Comparison of ENCODE assay signal across 1 cellular context in the genomic region with DNA sequence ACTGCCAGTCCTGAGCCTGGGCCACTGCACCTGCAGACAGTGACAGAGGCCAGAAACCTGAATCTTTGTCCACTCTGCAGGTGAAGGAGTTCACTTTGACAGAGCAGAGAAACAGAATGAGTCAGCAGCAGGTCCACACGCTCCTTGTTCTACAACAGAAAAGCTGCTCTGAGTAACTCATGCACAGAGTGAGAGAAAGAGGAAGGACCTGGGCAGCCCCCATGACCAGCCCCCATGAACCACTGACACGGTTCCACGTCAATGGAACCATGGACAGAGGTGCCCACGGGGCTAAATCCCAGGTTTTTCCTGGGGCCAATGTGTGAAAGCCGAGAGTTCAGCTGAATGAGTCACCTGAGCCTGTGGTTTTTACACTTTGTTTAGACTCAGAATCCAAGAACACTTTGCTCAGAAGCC.
TF ChIP-seq lines count a peak whose summit lies in the region.

No MANE protein-coding gene starts in this region.

TF ChIP-seq in GM12878, 131 proteins besides CTCF, POLR2A, EP300 and RAD21 (continued from another document and continues in another):
- TF ChIP-seq, protein P1, sequence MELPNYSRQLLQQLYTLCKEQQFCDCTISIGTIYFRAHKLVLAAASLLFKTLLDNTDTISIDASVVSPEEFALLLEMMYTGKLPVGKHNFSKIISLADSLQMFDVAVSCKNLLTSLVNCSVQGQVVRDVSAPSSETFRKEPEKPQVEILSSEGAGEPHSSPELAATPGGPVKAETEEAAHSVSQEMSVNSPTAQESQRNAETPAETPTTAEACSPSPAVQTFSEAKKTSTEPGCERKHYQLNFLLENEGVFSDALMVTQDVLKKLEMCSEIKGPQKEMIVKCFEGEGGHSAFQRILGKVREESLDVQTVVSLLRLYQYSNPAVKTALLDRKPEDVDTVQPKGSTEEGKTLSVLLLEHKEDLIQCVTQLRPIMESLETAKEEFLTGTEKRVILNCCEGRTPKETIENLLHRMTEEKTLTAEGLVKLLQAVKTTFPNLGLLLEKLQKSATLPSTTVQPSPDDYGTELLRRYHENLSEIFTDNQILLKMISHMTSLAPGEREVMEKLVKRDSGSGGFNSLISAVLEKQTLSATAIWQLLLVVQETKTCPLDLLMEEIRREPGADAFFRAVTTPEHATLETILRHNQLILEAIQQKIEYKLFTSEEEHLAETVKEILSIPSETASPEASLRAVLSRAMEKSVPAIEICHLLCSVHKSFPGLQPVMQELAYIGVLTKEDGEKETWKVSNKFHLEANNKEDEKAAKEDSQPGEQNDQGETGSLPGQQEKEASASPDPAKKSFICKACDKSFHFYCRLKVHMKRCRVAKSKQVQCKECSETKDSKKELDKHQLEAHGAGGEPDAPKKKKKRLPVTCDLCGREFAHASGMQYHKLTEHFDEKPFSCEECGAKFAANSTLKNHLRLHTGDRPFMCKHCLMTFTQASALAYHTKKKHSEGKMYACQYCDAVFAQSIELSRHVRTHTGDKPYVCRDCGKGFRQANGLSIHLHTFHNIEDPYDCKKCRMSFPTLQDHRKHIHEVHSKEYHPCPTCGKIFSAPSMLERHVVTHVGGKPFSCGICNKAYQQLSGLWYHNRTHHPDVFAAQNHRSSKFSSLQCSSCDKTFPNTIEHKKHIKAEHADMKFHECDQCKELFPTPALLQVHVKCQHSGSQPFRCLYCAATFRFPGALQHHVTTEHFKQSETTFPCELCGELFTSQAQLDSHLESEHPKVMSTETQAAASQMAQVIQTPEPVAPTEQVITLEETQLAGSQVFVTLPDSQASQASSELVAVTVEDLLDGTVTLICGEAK (IDR thresholded peaks at IDR 0.05; ENCODE audit: borderline replicate concordance): no peak
- TF ChIP-seq TARDBP (IDR thresholded peaks at IDR 0.05; ENCODE audit: borderline replicate concordance) (no peak), CBFB (IDR thresholded peaks at IDR 0.05; ENCODE audit: low read depth) (no peak), CBX5 (IDR thresholded peaks at IDR 0.05; ENCODE audit: low read depth) (no peak), YY1 (IDR thresholded peaks at IDR 0.05; ENCODE audit: low read depth, low read length) (no peak), JUNB (IDR thresholded peaks at IDR 0.05) (peak; percentile 88), SP1 (IDR thresholded peaks at IDR 0.05; ENCODE audit: low read depth, low read length) (no peak), RCOR1 (conservative IDR thresholded peaks at IDR 0.05; ENCODE audit: low read depth, low read length) (no peak), TCF7 (IDR thresholded peaks at IDR 0.05; ENCODE audit: borderline replicate concordance) (no peak), IRF4 (IDR thresholded peaks at IDR 0.05; ENCODE audit: low read depth, low read length) (peak; percentile 27; the same call in 1 of the 2 replicates), NFIC (IDR thresholded peaks at IDR 0.05; ENCODE audit: low read depth, low read length) (peak; percentile 50; the same call in 1 of the 2 replicates), ATF7 (IDR thresholded peaks at IDR 0.05; ENCODE audit: low read depth) (no peak), HCFC1 (IDR thresholded peaks at IDR 0.05; ENCODE audit: low read length) (no peak), JUND (IDR thresholded peaks at IDR 0.05; ENCODE audit: low read depth, low read length) (no peak), EGR1 (IDR thresholded peaks at IDR 0.05; ENCODE audit: borderline replicate concordance in 1 of 2, low read depth in 2 of 2, low read length in 2 of 2) (no peak), SMAD5 (IDR thresholded peaks at IDR 0.05; ENCODE audit: low read depth) (no peak), BACH1 (IDR thresholded peaks at IDR 0.05; ENCODE audit: borderline replicate concordance) (no peak), BCL11A (IDR thresholded peaks at IDR 0.05; ENCODE audit: low read depth, low read length) (peak; percentile 62; the same call in 1 of the 2 replicates), TBL1XR1 (IDR thresholded peaks at IDR 0.05; ENCODE audit: low read depth, low read length) (no peak), YBX1 (IDR thresholded peaks at IDR 0.05) (no peak), FOXK2 (IDR thresholded peaks at IDR 0.05) (no peak), KAT2A (conservative IDR thresholded peaks at IDR 0.05; ENCODE audit: control insufficient read depth, low read depth, low read length) (no peak), CBX3 (IDR thresholded peaks at IDR 0.05; ENCODE audit: borderline replicate concordance, low read depth) (no peak), KDM1A (IDR thresholded peaks at IDR 0.05; ENCODE audit: borderline replicate concordance) (no peak), NR2F1 (conservative IDR thresholded peaks at IDR 0.05) (no peak), MYB (IDR thresholded peaks at IDR 0.05; ENCODE audit: borderline replicate concordance, low read depth, low read length) (no peak), SPI1 (IDR thresholded peaks at IDR 0.05; ENCODE audit: borderline replicate concordance, insufficient read depth, low read depth, low read length) (no peak), SIN3A (IDR thresholded peaks at IDR 0.05; ENCODE audit: low read depth, low read length) (no peak), STAT1 (conservative IDR thresholded peaks at IDR 0.05) (no peak), GATAD2B (conservative IDR thresholded peaks at IDR 0.05; ENCODE audit: low read depth) (no peak), CEBPB (IDR thresholded peaks at IDR 0.05; ENCODE audit: borderline replicate concordance in 1 of 2, low read depth in 2 of 2, low read length in 2 of 2) (no peak)
- TF ChIP-seq, protein P2, sequence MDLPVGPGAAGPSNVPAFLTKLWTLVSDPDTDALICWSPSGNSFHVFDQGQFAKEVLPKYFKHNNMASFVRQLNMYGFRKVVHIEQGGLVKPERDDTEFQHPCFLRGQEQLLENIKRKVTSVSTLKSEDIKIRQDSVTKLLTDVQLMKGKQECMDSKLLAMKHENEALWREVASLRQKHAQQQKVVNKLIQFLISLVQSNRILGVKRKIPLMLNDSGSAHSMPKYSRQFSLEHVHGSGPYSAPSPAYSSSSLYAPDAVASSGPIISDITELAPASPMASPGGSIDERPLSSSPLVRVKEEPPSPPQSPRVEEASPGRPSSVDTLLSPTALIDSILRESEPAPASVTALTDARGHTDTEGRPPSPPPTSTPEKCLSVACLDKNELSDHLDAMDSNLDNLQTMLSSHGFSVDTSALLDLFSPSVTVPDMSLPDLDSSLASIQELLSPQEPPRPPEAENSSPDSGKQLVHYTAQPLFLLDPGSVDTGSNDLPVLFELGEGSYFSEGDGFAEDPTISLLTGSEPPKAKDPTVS (IDR thresholded peaks at IDR 0.05; ENCODE audit: low read depth, low read length): no peak
- TF ChIP-seq, protein P3, sequence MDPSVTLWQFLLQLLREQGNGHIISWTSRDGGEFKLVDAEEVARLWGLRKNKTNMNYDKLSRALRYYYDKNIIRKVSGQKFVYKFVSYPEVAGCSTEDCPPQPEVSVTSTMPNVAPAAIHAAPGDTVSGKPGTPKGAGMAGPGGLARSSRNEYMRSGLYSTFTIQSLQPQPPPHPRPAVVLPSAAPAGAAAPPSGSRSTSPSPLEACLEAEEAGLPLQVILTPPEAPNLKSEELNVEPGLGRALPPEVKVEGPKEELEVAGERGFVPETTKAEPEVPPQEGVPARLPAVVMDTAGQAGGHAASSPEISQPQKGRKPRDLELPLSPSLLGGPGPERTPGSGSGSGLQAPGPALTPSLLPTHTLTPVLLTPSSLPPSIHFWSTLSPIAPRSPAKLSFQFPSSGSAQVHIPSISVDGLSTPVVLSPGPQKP (IDR thresholded peaks at IDR 0.05; ENCODE audit: low read depth, low read length): no peak
- TF ChIP-seq, protein P4, sequence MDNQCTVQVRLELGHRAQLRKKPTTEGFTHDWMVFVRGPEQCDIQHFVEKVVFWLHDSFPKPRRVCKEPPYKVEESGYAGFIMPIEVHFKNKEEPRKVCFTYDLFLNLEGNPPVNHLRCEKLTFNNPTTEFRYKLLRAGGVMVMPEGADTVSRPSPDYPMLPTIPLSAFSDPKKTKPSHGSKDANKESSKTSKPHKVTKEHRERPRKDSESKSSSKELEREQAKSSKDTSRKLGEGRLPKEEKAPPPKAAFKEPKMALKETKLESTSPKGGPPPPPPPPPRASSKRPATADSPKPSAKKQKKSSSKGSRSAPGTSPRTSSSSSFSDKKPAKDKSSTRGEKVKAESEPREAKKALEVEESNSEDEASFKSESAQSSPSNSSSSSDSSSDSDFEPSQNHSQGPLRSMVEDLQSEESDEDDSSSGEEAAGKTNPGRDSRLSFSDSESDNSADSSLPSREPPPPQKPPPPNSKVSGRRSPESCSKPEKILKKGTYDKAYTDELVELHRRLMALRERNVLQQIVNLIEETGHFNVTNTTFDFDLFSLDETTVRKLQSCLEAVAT (IDR thresholded peaks at IDR 0.05): no peak
- TF ChIP-seq, protein P5, sequence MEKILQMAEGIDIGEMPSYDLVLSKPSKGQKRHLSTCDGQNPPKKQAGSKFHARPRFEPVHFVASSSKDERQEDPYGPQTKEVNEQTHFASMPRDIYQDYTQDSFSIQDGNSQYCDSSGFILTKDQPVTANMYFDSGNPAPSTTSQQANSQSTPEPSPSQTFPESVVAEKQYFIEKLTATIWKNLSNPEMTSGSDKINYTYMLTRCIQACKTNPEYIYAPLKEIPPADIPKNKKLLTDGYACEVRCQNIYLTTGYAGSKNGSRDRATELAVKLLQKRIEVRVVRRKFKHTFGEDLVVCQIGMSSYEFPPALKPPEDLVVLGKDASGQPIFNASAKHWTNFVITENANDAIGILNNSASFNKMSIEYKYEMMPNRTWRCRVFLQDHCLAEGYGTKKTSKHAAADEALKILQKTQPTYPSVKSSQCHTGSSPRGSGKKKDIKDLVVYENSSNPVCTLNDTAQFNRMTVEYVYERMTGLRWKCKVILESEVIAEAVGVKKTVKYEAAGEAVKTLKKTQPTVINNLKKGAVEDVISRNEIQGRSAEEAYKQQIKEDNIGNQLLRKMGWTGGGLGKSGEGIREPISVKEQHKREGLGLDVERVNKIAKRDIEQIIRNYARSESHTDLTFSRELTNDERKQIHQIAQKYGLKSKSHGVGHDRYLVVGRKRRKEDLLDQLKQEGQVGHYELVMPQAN (conservative IDR thresholded peaks at IDR 0.05): no peak
- TF ChIP-seq, protein P6, sequence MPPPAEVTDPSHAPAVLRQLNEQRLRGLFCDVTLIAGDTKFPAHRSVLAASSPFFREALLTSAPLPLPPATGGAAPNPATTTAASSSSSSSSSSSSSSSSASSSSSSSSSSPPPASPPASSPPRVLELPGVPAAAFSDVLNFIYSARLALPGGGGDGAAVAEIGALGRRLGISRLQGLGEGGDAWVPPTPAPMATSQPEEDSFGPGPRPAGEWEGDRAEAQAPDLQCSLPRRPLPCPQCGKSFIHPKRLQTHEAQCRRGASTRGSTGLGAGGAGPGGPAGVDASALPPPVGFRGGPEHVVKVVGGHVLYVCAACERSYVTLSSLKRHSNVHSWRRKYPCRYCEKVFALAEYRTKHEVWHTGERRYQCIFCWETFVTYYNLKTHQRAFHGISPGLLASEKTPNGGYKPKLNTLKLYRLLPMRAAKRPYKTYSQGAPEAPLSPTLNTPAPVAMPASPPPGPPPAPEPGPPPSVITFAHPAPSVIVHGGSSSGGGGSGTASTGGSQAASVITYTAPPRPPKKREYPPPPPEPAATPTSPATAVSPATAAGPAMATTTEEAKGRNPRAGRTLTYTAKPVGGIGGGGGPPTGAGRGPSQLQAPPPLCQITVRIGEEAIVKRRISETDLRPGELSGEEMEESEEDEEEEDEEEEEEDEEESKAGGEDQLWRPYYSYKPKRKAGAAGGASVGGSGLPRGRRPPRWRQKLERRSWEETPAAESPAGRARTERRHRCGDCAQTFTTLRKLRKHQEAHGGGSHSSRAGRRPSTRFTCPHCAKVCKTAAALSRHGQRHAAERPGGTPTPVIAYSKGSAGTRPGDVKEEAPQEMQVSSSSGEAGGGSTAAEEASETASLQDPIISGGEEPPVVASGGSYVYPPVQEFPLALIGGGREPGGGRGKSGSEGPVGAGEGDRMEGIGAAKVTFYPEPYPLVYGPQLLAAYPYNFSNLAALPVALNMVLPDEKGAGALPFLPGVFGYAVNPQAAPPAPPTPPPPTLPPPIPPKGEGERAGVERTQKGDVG (CRISPR knock-in tag; IDR thresholded peaks at IDR 0.05): no peak
- TF ChIP-seq, protein P7, sequence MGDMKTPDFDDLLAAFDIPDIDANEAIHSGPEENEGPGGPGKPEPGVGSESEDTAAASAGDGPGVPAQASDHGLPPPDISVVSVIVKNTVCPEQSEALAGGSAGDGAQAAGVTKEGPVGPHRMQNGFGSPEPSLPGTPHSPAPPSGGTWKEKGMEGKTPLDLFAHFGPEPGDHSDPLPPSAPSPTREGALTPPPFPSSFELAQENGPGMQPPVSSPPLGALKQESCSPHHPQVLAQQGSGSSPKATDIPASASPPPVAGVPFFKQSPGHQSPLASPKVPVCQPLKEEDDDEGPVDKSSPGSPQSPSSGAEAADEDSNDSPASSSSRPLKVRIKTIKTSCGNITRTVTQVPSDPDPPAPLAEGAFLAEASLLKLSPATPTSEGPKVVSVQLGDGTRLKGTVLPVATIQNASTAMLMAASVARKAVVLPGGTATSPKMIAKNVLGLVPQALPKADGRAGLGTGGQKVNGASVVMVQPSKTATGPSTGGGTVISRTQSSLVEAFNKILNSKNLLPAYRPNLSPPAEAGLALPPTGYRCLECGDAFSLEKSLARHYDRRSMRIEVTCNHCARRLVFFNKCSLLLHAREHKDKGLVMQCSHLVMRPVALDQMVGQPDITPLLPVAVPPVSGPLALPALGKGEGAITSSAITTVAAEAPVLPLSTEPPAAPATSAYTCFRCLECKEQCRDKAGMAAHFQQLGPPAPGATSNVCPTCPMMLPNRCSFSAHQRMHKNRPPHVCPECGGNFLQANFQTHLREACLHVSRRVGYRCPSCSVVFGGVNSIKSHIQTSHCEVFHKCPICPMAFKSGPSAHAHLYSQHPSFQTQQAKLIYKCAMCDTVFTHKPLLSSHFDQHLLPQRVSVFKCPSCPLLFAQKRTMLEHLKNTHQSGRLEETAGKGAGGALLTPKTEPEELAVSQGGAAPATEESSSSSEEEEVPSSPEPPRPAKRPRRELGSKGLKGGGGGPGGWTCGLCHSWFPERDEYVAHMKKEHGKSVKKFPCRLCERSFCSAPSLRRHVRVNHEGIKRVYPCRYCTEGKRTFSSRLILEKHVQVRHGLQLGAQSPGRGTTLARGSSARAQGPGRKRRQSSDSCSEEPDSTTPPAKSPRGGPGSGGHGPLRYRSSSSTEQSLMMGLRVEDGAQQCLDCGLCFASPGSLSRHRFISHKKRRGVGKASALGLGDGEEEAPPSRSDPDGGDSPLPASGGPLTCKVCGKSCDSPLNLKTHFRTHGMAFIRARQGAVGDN (IDR thresholded peaks at IDR 0.05): no peak
- TF ChIP-seq, protein P8, sequence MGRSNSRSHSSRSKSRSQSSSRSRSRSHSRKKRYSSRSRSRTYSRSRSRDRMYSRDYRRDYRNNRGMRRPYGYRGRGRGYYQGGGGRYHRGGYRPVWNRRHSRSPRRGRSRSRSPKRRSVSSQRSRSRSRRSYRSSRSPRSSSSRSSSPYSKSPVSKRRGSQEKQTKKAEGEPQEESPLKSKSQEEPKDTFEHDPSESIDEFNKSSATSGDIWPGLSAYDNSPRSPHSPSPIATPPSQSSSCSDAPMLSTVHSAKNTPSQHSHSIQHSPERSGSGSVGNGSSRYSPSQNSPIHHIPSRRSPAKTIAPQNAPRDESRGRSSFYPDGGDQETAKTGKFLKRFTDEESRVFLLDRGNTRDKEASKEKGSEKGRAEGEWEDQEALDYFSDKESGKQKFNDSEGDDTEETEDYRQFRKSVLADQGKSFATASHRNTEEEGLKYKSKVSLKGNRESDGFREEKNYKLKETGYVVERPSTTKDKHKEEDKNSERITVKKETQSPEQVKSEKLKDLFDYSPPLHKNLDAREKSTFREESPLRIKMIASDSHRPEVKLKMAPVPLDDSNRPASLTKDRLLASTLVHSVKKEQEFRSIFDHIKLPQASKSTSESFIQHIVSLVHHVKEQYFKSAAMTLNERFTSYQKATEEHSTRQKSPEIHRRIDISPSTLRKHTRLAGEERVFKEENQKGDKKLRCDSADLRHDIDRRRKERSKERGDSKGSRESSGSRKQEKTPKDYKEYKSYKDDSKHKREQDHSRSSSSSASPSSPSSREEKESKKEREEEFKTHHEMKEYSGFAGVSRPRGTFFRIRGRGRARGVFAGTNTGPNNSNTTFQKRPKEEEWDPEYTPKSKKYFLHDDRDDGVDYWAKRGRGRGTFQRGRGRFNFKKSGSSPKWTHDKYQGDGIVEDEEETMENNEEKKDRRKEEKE (IDR thresholded peaks at IDR 0.05): no peak
